In genomic region chr10:100744980-100745881, GRCh38 we compare ENCODE assay signal across 9 cellular contexts. TPM values are rescaled to one million over a fixed set of nuclear protein-coding genes. Genes with fewer than 3 reads are reported as not detected.
A peak's percentile ranks its signal among the peaks of the same experiment; 100 is the strongest.
DNase-seq lines count a peak whose midpoint lies in the region; ATAC-seq and TF ChIP-seq lines count a peak whose summit lies in the region.
"Had no signal": no experiment of that assay in that cellular context is flagged by ENCODE, and none has a peak within 500 bp of the region (broad histone marks: within the 10 kb centered on the region; RNA-seq: fewer than 3 reads in every experiment).

TSS of gene PAX2 (plus strand) at chr10:100745582. CDS start at chr10:100746261, 679 bp downstream.

- H3K23ac ChIP-seq in mesenchymal stem cell (ENCODE audit: low read length in 2 of 2): no peak within 1 kb of the TSS

- no peaks in the 10 kb centered on the region for H3K79me2 ChIP-seq in ACC112 (ENCODE audit: control insufficient read depth, insufficient read depth, low read length, unreplicated experiment)

- peak; percentile 59 for DNase-seq in H4 (ENCODE audit: low spot score)
- no peak for DNase-seq in activated T-helper 1 cell treated with anti-CD3 and anti-CD28 coated beads, Interleukin-12 subunit alpha, Interleukin-12 subunit beta, Interleukin-2, Interleukin-4 antibody, amounts not matched to agents 30 ng/mL and 10 ng/mL and 1 ng/mL, durations not matched to agents 14 hours and 24 hours and 36 hours (ENCODE audit: low spot score)
- DNase-seq in mesenchymal stem cell: no peak
- no peak for DNase-seq in brain microvascular endothelial cell
- DNase-seq in BE2C: no peak
- no peak for DNase-seq in amygdala (lab: John Stamatoyannopoulos, UW)
- DNase-seq: NCI-H187 had no signal

- no peak within 1 kb of the TSS for H2BK12ac ChIP-seq in mesenchymal stem cell (ENCODE audit: low read length in 2 of 2)

- no peak within 1 kb of the TSS for H4K91ac ChIP-seq in mesenchymal stem cell (ENCODE audit: low read length)

- H3K18ac ChIP-seq in mesenchymal stem cell (ENCODE audit: low read depth in 1 of 2, low read length in 2 of 2): no peak within 1 kb of the TSS

- no peak within 1 kb of the TSS for H2BK120ac ChIP-seq in mesenchymal stem cell (ENCODE audit: low read depth, low read length)

- intact Hi-C loops in activated T-helper 1 cell treated with anti-CD3 and anti-CD28 coated beads, Interleukin-12 subunit alpha, Interleukin-12 subunit beta, Interleukin-2, Interleukin-4 antibody, amounts not matched to agents 30 ng/mL and 10 ng/mL and 1 ng/mL, durations not matched to agents 14 hours and 24 hours and 36 hours (cut with micrococcal nuclease): loop anchor here (2.0 to 10.0 kb wide), 4 partner anchors 88 to 1210 kb away; partner anchors contain the start of gene NKX2-3

- H2AFZ ChIP-seq in ACC112 (ENCODE audit: low read length, unreplicated experiment) (no peak within 1 kb of the TSS), mesenchymal stem cell (ENCODE audit: low read depth, low read length) (no peak within 1 kb of the TSS)

- no peak within 1 kb of the TSS for H3K4ac ChIP-seq in mesenchymal stem cell (ENCODE audit: low read depth in 1 of 2, low read length in 2 of 2)

- H3K36me3 ChIP-seq in ACC112 (ENCODE audit: insufficient read depth, low read length) (no peaks in the 10 kb centered on the region), mesenchymal stem cell (ENCODE audit: control insufficient read depth in 1 of 2, insufficient read depth in 2 of 2, low read depth in 1 of 2, low read length in 2 of 2) (no peaks in the 10 kb centered on the region), brain microvascular endothelial cell (replicated peaks) (no peaks in the 10 kb centered on the region), BE2C (no peaks in the 10 kb centered on the region)

- no peaks in the 10 kb centered on the region for H3K4me1 ChIP-seq in ACC112 (ENCODE audit: control insufficient read depth, insufficient read depth, low read length, unreplicated experiment)
- H3K4me1 ChIP-seq in mesenchymal stem cell (ENCODE audit: control insufficient read depth, insufficient read depth, low read depth, low read length): peaks cover 51% of the 10 kb centered on the region
- H3K4me1 ChIP-seq in BE2C: no peaks in the 10 kb centered on the region

- no peak within 1 kb of the TSS for H2AK5ac ChIP-seq in mesenchymal stem cell (ENCODE audit: low read length, severe bottlenecking)

- no peak for TF ChIP-seq CTCF in brain microvascular endothelial cell (IDR thresholded peaks at IDR 0.05; ENCODE audit: low read depth, low read length, missing control alignments)
- TF ChIP-seq CTCF in BE2C (IDR thresholded peaks at IDR 0.05; ENCODE audit: low read depth, low read length): no peak

- peak within 1 kb of the TSS; percentile 33 for H2BK15ac ChIP-seq in mesenchymal stem cell (ENCODE audit: low read depth, poor library complexity, severe bottlenecking)

- no peak within 1 kb of the TSS for H2BK5ac ChIP-seq in mesenchymal stem cell (ENCODE audit: low read depth, low read length, poor library complexity, severe bottlenecking)

- no peak within 1 kb of the TSS for H3K14ac ChIP-seq in mesenchymal stem cell (ENCODE audit: low read length in 2 of 2)

- H3K9me3 ChIP-seq in mesenchymal stem cell (ENCODE audit: control insufficient read depth, low read length) (peaks cover 3% of the 10 kb centered on the region), BE2C (no peaks in the 10 kb centered on the region)

- H3K27ac ChIP-seq in ACC112 (ENCODE audit: low read depth, low read length): no peak within 1 kb of the TSS
- H3K27ac ChIP-seq in mesenchymal stem cell (ENCODE audit: low read length, poor library complexity, severe bottlenecking): no peak within 1 kb of the TSS
- H3K27ac ChIP-seq in brain microvascular endothelial cell: no peak within 1 kb of the TSS

- H3K4me3 ChIP-seq in ACC112 (ENCODE audit: low read depth, low read length) (peak within 1 kb of the TSS; percentile 67), mesenchymal stem cell (ENCODE audit: insufficient read depth in 1 of 2, low read depth in 1 of 2, low read length in 2 of 2) (peak within 1 kb of the TSS in 1 of 2 experiments; percentile 32), brain microvascular endothelial cell (ENCODE audit: low read depth, low read length) (no peak within 1 kb of the TSS), BE2C (ENCODE audit: low read depth, low read length) (no peak within 1 kb of the TSS)

- H3K36me3 Mint-ChIP-seq in activated T-helper 1 cell treated with anti-CD3 and anti-CD28 coated beads, Interleukin-12 subunit alpha, Interleukin-12 subunit beta, Interleukin-2, Interleukin-4 antibody, amounts not matched to agents 30 ng/mL and 10 ng/mL and 1 ng/mL, durations not matched to agents 14 hours and 24 hours and 36 hours (ENCODE audit: low read depth): peaks cover 2% of the 10 kb centered on the region

- no peak for ATAC-seq in GM21619 (IDR thresholded peaks at IDR 0.05; ENCODE audit: unreplicated experiment)

- H4K8ac ChIP-seq in mesenchymal stem cell (ENCODE audit: low read length): no peak within 1 kb of the TSS

- H3K4me1 Mint-ChIP-seq in activated T-helper 1 cell treated with anti-CD3 and anti-CD28 coated beads, Interleukin-12 subunit alpha, Interleukin-12 subunit beta, Interleukin-2, Interleukin-4 antibody, amounts not matched to agents 30 ng/mL and 10 ng/mL and 1 ng/mL, durations not matched to agents 14 hours and 24 hours and 36 hours (ENCODE audit: low read depth): peaks cover 21% of the 10 kb centered on the region

- peak within 1 kb of the TSS; percentile 73 for H3K27ac Mint-ChIP-seq in activated T-helper 1 cell treated with anti-CD3 and anti-CD28 coated beads, Interleukin-12 subunit alpha, Interleukin-12 subunit beta, Interleukin-2, Interleukin-4 antibody, amounts not matched to agents 30 ng/mL and 10 ng/mL and 1 ng/mL, durations not matched to agents 14 hours and 24 hours and 36 hours

- H3K9me3 Mint-ChIP-seq in activated T-helper 1 cell treated with anti-CD3 and anti-CD28 coated beads, Interleukin-12 subunit alpha, Interleukin-12 subunit beta, Interleukin-2, Interleukin-4 antibody, amounts not matched to agents 30 ng/mL and 10 ng/mL and 1 ng/mL, durations not matched to agents 14 hours and 24 hours and 36 hours: no peaks in the 10 kb centered on the region

- H3K4me3 Mint-ChIP-seq in activated T-helper 1 cell treated with anti-CD3 and anti-CD28 coated beads, Interleukin-12 subunit alpha, Interleukin-12 subunit beta, Interleukin-2, Interleukin-4 antibody, amounts not matched to agents 30 ng/mL and 10 ng/mL and 1 ng/mL, durations not matched to agents 14 hours and 24 hours and 36 hours: peak within 1 kb of the TSS; percentile 24

- peaks cover 77% of the 10 kb centered on the region for H3K27me3 Mint-ChIP-seq in activated T-helper 1 cell treated with anti-CD3 and anti-CD28 coated beads, Interleukin-12 subunit alpha, Interleukin-12 subunit beta, Interleukin-2, Interleukin-4 antibody, amounts not matched to agents 30 ng/mL and 10 ng/mL and 1 ng/mL, durations not matched to agents 14 hours and 24 hours and 36 hours (ENCODE audit: insufficient read depth)

- H3K9ac ChIP-seq in mesenchymal stem cell (ENCODE audit: low read length): no peak within 1 kb of the TSS

- in situ Hi-C loops in brain microvascular endothelial cell (cut with HindIII; ENCODE audit: low pct_ligation_motif_present, low sequenced_read_pairs): no loop called here

- peaks cover 97% of the 10 kb centered on the region for H3K27me3 ChIP-seq in ACC112 (ENCODE audit: insufficient read depth, low read length)
- peaks cover 91 to 93% of the 10 kb centered on the region in 2 experiments for H3K27me3 ChIP-seq in mesenchymal stem cell (ENCODE audit: control insufficient read depth in 1 of 2, insufficient read depth in 1 of 2, low read length in 2 of 2)
- H3K27me3 ChIP-seq in brain microvascular endothelial cell (replicated peaks): peaks cover 90% of the 10 kb centered on the region
- H3K27me3 ChIP-seq in BE2C: peaks cover 95% of the 10 kb centered on the region

- H3K79me1 ChIP-seq in mesenchymal stem cell (replicated peaks; ENCODE audit: low read length, poor library complexity, severe bottlenecking): no peaks in the 10 kb centered on the region

- H3K4me2 ChIP-seq in mesenchymal stem cell (ENCODE audit: low read length, poor library complexity, severe bottlenecking): peak within 1 kb of the TSS; percentile 73

- 1% methylated on average over 65 of the region's 75 CpGs for WGBS in mesenchymal stem cell

RNA-seq across cellular contexts. Expression of gene PAX2, which starts in this region (rescaled TPM):
- not detected in 2 replicates for total RNA-seq in H4 (2014; rRNA removed; shearing (Covaris generic))
- not detected in 2 replicates for total RNA-seq in activated T-helper 1 cell treated with anti-CD3 and anti-CD28 coated beads, Interleukin-12 subunit alpha, Interleukin-12 subunit beta, Interleukin-2, Interleukin-4 antibody, amounts not matched to agents 30 ng/mL and 10 ng/mL and 1 ng/mL, durations not matched to agents 14 hours and 24 hours and 36 hours
- not detected for polyA plus RNA-seq in mesenchymal stem cell (2013, experiment 1 of 2)
- polyA plus RNA-seq in mesenchymal stem cell (2013, experiment 2 of 2): not detected
- not detected for polyA plus RNA-seq in BE2C (2012; ENCODE audit: insufficient read depth, insufficient read length, low read depth)

Comparison
In these comparisons a context has a peak if more than half of its experiments do, and no peak if none do; other contexts are left out.
1. Peak in DNase-seq in H4; RNA of the gene not detected or under 1 TPM.